Comparison of ENCODE assay signal across 18 cellular contexts in genomic region chr2:34705556-34706247, GRCh38.
DNase-seq lines count a peak whose midpoint lies in the region; ATAC-seq and TF ChIP-seq lines count a peak whose summit lies in the region.
"Had no signal": no experiment of that assay in that cellular context is flagged by ENCODE, and none has a peak within 500 bp of the region (broad histone marks: within the 10 kb centered on the region; RNA-seq: fewer than 3 reads in every experiment).

No MANE protein-coding gene starts in this region.

- H3K27ac Mint-ChIP-seq in nephron = peak overlapping the region; percentile 87 to 94 (median 93)
- H3K27ac Mint-ChIP-seq in T-cell = no peak overlapping the region
- H3K27ac Mint-ChIP-seq: activated CD8-positive, alpha-beta memory T cell treated with anti-CD3 and anti-CD28 coated beads, Interleukin-2, amount 10 ng/mL, durations not matched to agents 7 days and 5 days; naive thymus-derived CD8-positive, alpha-beta T cell had no signal

- H3K27me3 ChIP-seq in OCI-LY3 (ENCODE audit: low read depth, low read length) = no peaks in the 10 kb centered on the region
- H3K27me3 ChIP-seq: BLaER1 treated with 17β-estradiol and CSF1 and Interleukin-3, amounts not matched to agents 10 nM and 100 nM; Peyer's patch had no signal

- H3K4me3 Mint-ChIP-seq in nephron (no peak overlapping the region), T-cell (no peak overlapping the region)
- H3K4me3 Mint-ChIP-seq: activated CD8-positive, alpha-beta memory T cell treated with anti-CD3 and anti-CD28 coated beads, Interleukin-2, amount 10 ng/mL, durations not matched to agents 7 days and 5 days; naive thymus-derived CD8-positive, alpha-beta T cell had no signal

- no peaks in the 10 kb centered on the region for H3K9me3 ChIP-seq in OCI-LY3 (ENCODE audit: insufficient read depth, low read length)
- H3K9me3 ChIP-seq: BLaER1 treated with 17β-estradiol and CSF1 and Interleukin-3, amounts not matched to agents 10 nM and 100 nM; Peyer's patch had no signal

- no peaks in the 10 kb centered on the region for H3K79me2 ChIP-seq in OCI-LY3 (ENCODE audit: low read length)

- no peak overlapping the region for H3K9ac ChIP-seq in OCI-LY3 (ENCODE audit: low read length)
- H3K9ac ChIP-seq: BLaER1 treated with 17β-estradiol and CSF1 and Interleukin-3, amounts not matched to agents 10 nM and 100 nM had no signal

- H3K36me3 Mint-ChIP-seq in nephron (ENCODE audit: low read depth) = peaks cover 4% of the 10 kb centered on the region
- H3K36me3 Mint-ChIP-seq in T-cell = no peaks in the 10 kb centered on the region
- H3K36me3 Mint-ChIP-seq: activated CD8-positive, alpha-beta memory T cell treated with anti-CD3 and anti-CD28 coated beads, Interleukin-2, amount 10 ng/mL, durations not matched to agents 7 days and 5 days; naive thymus-derived CD8-positive, alpha-beta T cell had no signal

- POLR2A ChIA-PET in T-cell (lab: Charles Lee) = no interaction called here

- H3K4me1 ChIP-seq in OCI-LY3 (ENCODE audit: low read length) = peaks cover 7% of the 10 kb centered on the region
- H3K4me1 ChIP-seq: BLaER1 treated with 17β-estradiol and CSF1 and Interleukin-3, amounts not matched to agents 10 nM and 100 nM; Peyer's patch had no signal

- H3K4me1 Mint-ChIP-seq in nephron = peaks cover 5% of the 10 kb centered on the region
- H3K4me1 Mint-ChIP-seq in T-cell = no peaks in the 10 kb centered on the region
- H3K4me1 Mint-ChIP-seq: activated CD8-positive, alpha-beta memory T cell treated with anti-CD3 and anti-CD28 coated beads, Interleukin-2, amount 10 ng/mL, durations not matched to agents 7 days and 5 days; naive thymus-derived CD8-positive, alpha-beta T cell had no signal

- no peak overlapping the region for H3K27ac ChIP-seq in OCI-LY3 (ENCODE audit: low read length)
- H3K27ac ChIP-seq: BLaER1 treated with 17β-estradiol and CSF1 and Interleukin-3, amounts not matched to agents 10 nM and 100 nM; Peyer's patch had no signal

- H3K4me2 ChIP-seq in OCI-LY3 (ENCODE audit: low read length) = peak overlapping the region; percentile 15
- H3K4me2 ChIP-seq: BLaER1 treated with 17β-estradiol and CSF1 and Interleukin-3, amounts not matched to agents 10 nM and 100 nM had no signal

- no peak for DNase-seq in NCI-H146 (lab: John Stamatoyannopoulos, UW)
- no peak for DNase-seq in T-cell
- DNase-seq in NCI-H345 treated with DMSO at 0.1 percent for 48 hours (lab: John Stamatoyannopoulos, UW; ENCODE audit: unreplicated experiment) = no peak
- DNase-seq: activated CD8-positive, alpha-beta memory T cell treated with anti-CD3 and anti-CD28 coated beads, Interleukin-2, amount 10 ng/mL, durations not matched to agents 7 days and 5 days; activated naive CD4-positive, alpha-beta T cell treated with Interleukin-2 at 50 U/mL for 16 hours; dermis blood vessel endothelial cell; left ventricle myocardium superior; MM.1S; naive thymus-derived CD8-positive, alpha-beta T cell; NCI-H2029 treated with DMSO at 0.1 percent for 48 hours; Peyer's patch had no signal

- no peak overlapping the region for H3K4me3 ChIP-seq in OCI-LY3 (ENCODE audit: low read length)
- H3K4me3 ChIP-seq: BLaER1 treated with 17β-estradiol and CSF1 and Interleukin-3, amounts not matched to agents 10 nM and 100 nM; Peyer's patch had no signal

- no peak for TF ChIP-seq CTCF in OCI-LY3 (IDR thresholded peaks at IDR 0.05; ENCODE audit: low read depth, low read length)
- no peak for TF ChIP-seq CTCF in nephron (IDR thresholded peaks at IDR 0.05; ENCODE audit: unreplicated experiment in 3 of 3)

- H4K20me1 ChIP-seq in OCI-LY3 (ENCODE audit: insufficient read depth, low read length) = no peaks in the 10 kb centered on the region
- H4K20me1 ChIP-seq: BLaER1 treated with 17β-estradiol and CSF1 and Interleukin-3, amounts not matched to agents 10 nM and 100 nM had no signal

- H2AFZ ChIP-seq in OCI-LY3 (ENCODE audit: low read depth, low read length) = peak overlapping the region; percentile 41; the same call in 1 of the 2 replicates

- H3K9me3 Mint-ChIP-seq in nephron = no peaks in the 10 kb centered on the region
- peaks cover 2 to 9% (median 9%) of the 10 kb centered on the region in 3 donors for H3K9me3 Mint-ChIP-seq in T-cell

- CTCF ChIA-PET in T-cell (lab: Charles Lee) = no interaction called here

- ATAC-seq in GM18909 (IDR thresholded peaks at IDR 0.05; ENCODE audit: poor library complexity, unreplicated experiment) (peak; percentile 89), HG02678 (IDR thresholded peaks at IDR 0.05; ENCODE audit: unreplicated experiment) (peak; percentile 78), GM18519 (IDR thresholded peaks at IDR 0.05; ENCODE audit: low FRiP score, unreplicated experiment) (no peak), T-cell (replicated peaks in 1 of 4) (no peak)
- ATAC-seq: activated CD8-positive, alpha-beta memory T cell treated with anti-CD3 and anti-CD28 coated beads, Interleukin-2, amount 10 ng/mL, durations not matched to agents 7 days and 5 days; HCT116; left ventricle myocardium superior; naive thymus-derived CD8-positive, alpha-beta T cell had no signal

- H3K27me3 Mint-ChIP-seq in nephron (ENCODE audit: low read depth) (no peaks in the 10 kb centered on the region), T-cell (no peaks in the 10 kb centered on the region)
- H3K27me3 Mint-ChIP-seq: activated CD8-positive, alpha-beta memory T cell treated with anti-CD3 and anti-CD28 coated beads, Interleukin-2, amount 10 ng/mL, durations not matched to agents 7 days and 5 days; naive thymus-derived CD8-positive, alpha-beta T cell had no signal

- no peaks in the 10 kb centered on the region for H3K36me3 ChIP-seq in OCI-LY3 (replicated peaks; ENCODE audit: low read depth, low read length)
- H3K36me3 ChIP-seq: BLaER1 treated with 17β-estradiol and CSF1 and Interleukin-3, amounts not matched to agents 10 nM and 100 nM; Peyer's patch had no signal

Comparison
In these comparisons a context has a peak if more than half of its experiments do, and no peak if none do; other contexts are left out.
1. ATAC-seq: peak in GM18909 (single experiment) and HG02678 (single experiment); none in GM18519 (single experiment) and T-cell (0 of 4).
2. H3K27ac Mint-ChIP-seq: peak in nephron (3 of 3); none in T-cell (0 of 2).